Comparison of ENCODE assay signal across 16 cellular contexts in genomic region chr2:129101186-129101585, GRCh38.
"Had no signal": no experiment of that assay in that cellular context is flagged by ENCODE, and none has a peak within 500 bp of the region (broad histone marks: within the 10 kb centered on the region; RNA-seq: fewer than 3 reads in every experiment).

No MANE protein-coding gene starts in this region.

- H3K27me3 ChIP-seq: MG63 had no signal

- DNase-seq: KBM-7, MG63, NCI-H1092, NCI-H1105 treated with DMSO at 0.1 percent for 48 hours, NCI-H1417 treated with DMSO at 0.1 percent for 48 hours, NCI-H146, NCI-H1694 treated with DMSO at 0.1 percent for 48 hours, NCI-H1930, NCI-H2081, NCI-H2107, NCI-H2227 treated with DMSO at 0.1 percent for 48 hours, NCI-H524, NCI-H526 treated with DMSO at 0.1 percent for 48 hours, NCI-H774, SK-N-SH had no signal

- H3K27ac ChIP-seq: RWPE1 had no signal

- H3K4me3 ChIP-seq: MG63 had no signal

- H3K36me3 ChIP-seq: MG63 had no signal
